In genomic region chr2:38266382-38267051, GRCh38 we compare ENCODE assay signal across 1 cellular context.
TF ChIP-seq lines count a peak whose summit lies in the region.

No MANE protein-coding gene starts in this region.

TF ChIP-seq in K562, 482 proteins besides CTCF, POLR2A, EP300 and RAD21 (continued from another document):
- TF ChIP-seq CHD7 (IDR thresholded peaks at IDR 0.05; ENCODE audit: low read depth, low read length) (no peak), ZNF431 (CRISPR knock-in tag; IDR thresholded peaks at IDR 0.05) (peak; percentile 95), SMAD4 (CRISPR knock-in tag; conservative IDR thresholded peaks at IDR 0.05) (no peak), ZBTB9 (CRISPR knock-in tag; IDR thresholded peaks at IDR 0.05) (no peak), ETV6 (IDR thresholded peaks at IDR 0.05; ENCODE audit: borderline replicate concordance in 1 of 2, low read depth in 2 of 2, low read length in 1 of 2) (no peak), ETV6 (CRISPR knock-in tag; IDR thresholded peaks at IDR 0.05; ENCODE audit: borderline replicate concordance) (no peak), ZFP36 (IDR thresholded peaks at IDR 0.05; ENCODE audit: low read depth, low read length, partially characterized antibody) (peak; percentile 63), PBX2 (CRISPR knock-in tag; IDR thresholded peaks at IDR 0.05; ENCODE audit: low read depth) (no peak), PBX2 (tag; conservative IDR thresholded peaks at IDR 0.05; ENCODE audit: low read depth) (no peak), ZNF551 (CRISPR knock-in tag; IDR thresholded peaks at IDR 0.05) (no peak), ARID2 (IDR thresholded peaks at IDR 0.05) (no peak), OTX1 (CRISPR knock-in tag; IDR thresholded peaks at IDR 0.05) (no peak), BACH1 (tag; IDR thresholded peaks at IDR 0.05) (no peak), GATA2 (CRISPR knock-in tag; IDR thresholded peaks at IDR 0.05) (no peak), TCF7 (IDR thresholded peaks at IDR 0.05; ENCODE audit: borderline replicate concordance) (no peak), CREB3L1 (IDR thresholded peaks at IDR 0.05; ENCODE audit: borderline replicate concordance, low read depth) (no peak), FOS (IDR thresholded peaks at IDR 0.05; ENCODE audit: extremely low read depth, insufficient read length) (no peak), DDX20 (tag; IDR thresholded peaks at IDR 0.05; ENCODE audit: low read depth) (no peak)
